10 cellular contexts compared by ENCODE assay signal in genomic region chr7:90404777-90405176, GRCh38. TPM values are rescaled to one million over a fixed set of nuclear protein-coding genes. Genes with fewer than 3 reads are reported as not detected.
DNase-seq lines count a peak whose midpoint lies in the region; ATAC-seq and TF ChIP-seq lines count a peak whose summit lies in the region.
"Had no signal": no experiment of that assay in that cellular context is flagged by ENCODE, and none has a peak within 500 bp of the region (broad histone marks: within the 10 kb centered on the region; RNA-seq: fewer than 3 reads in every experiment).

No MANE protein-coding gene starts in this region.

- H2BK12ac ChIP-seq in trophoblast cell (ENCODE audit: low read length), result no peak overlapping the region

- H3K36me3 Mint-ChIP-seq in nephron (ENCODE audit: low read depth), result peaks cover 17% of the 10 kb centered on the region

- H3K79me2 ChIP-seq in mammary epithelial cell (ENCODE audit: insufficient read depth, low read length) (peaks cover 46% of the 10 kb centered on the region), trophoblast cell (ENCODE audit: control insufficient read depth, insufficient read depth, low read length, poor library complexity) (no peaks in the 10 kb centered on the region)

- no peaks in the 10 kb centered on the region for H3K9me3 Mint-ChIP-seq in nephron

- no peak overlapping the region for H4K8ac ChIP-seq in trophoblast cell (ENCODE audit: low read depth, low read length)

- no peaks in the 10 kb centered on the region for H3K27me3 Mint-ChIP-seq in nephron (ENCODE audit: low read depth)

- intact Hi-C loops in mammary epithelial cell (cut with micrococcal nuclease) (no loop called here), thyroid gland (cut with DNase I) (no loop called here)

- no peaks in the 10 kb centered on the region for H3K9me3 ChIP-seq in mammary epithelial cell (replicated peaks; ENCODE audit: insufficient read depth, low read length)
- no peaks in the 10 kb centered on the region for H3K9me3 ChIP-seq in thyroid gland
- H3K9me3 ChIP-seq in trophoblast cell (ENCODE audit: insufficient read depth, low read depth, low read length), result no peaks in the 10 kb centered on the region
- H3K9me3 ChIP-seq: ovary had no signal

- H4K12ac ChIP-seq in trophoblast cell (ENCODE audit: low read depth, low read length), result no peak overlapping the region

- dilution Hi-C loops in mammary epithelial cell (cut with HindIII; ENCODE audit: low sequenced_read_pairs), result no loop called here

- TF ChIP-seq POLR2A in thyroid gland (IDR thresholded peaks at IDR 0.05), result no peak

- DNase-seq in EL (peak; percentile 19), LNCaP clone FGC (ENCODE audit: low read depth) (no peak), mammary epithelial cell (peak; percentile 20), thyroid gland (no peak), trophoblast cell (no peak), Kasumi-1 (lab: John Stamatoyannopoulos, UW) (no peak)
- DNase-seq: NCI-H510A treated with DMSO at 0.1 percent for 48 hours, ovary had no signal

- peaks cover 14% of the 10 kb centered on the region for H3K4me1 Mint-ChIP-seq in nephron

- H3K79me1 ChIP-seq in trophoblast cell (ENCODE audit: low read length), result peaks cover 5% of the 10 kb centered on the region

- peak overlapping the region; percentile 85 for H3K4me2 ChIP-seq in mammary epithelial cell (ENCODE audit: insufficient read depth, low read depth, low read length)
- no peak overlapping the region for H3K4me2 ChIP-seq in trophoblast cell (ENCODE audit: low read length)

- H3K9ac ChIP-seq in mammary epithelial cell (ENCODE audit: insufficient read depth, low read length) (no peak overlapping the region), trophoblast cell (ENCODE audit: low read length) (no peak overlapping the region)

- H3K18ac ChIP-seq in trophoblast cell (ENCODE audit: low read length), result no peak overlapping the region

- no peak overlapping the region for H2BK120ac ChIP-seq in trophoblast cell (ENCODE audit: insufficient read depth, low read length, poor library complexity)

- no peak overlapping the region for H2AFZ ChIP-seq in mammary epithelial cell (ENCODE audit: low read depth, low read length)
- no peak overlapping the region for H2AFZ ChIP-seq in trophoblast cell (ENCODE audit: insufficient read depth, low read length, poor library complexity)

- CTCF ChIA-PET in mammary epithelial cell (lab: Charles Lee; ENCODE audit: low non-redundant PET), result no interaction called here

- H3K27ac Mint-ChIP-seq in nephron, result peak overlapping the region in 2 of 3 experiments; percentile 91 to 98

- no peak overlapping the region for H3K23ac ChIP-seq in trophoblast cell (ENCODE audit: low read length)

- H3K14ac ChIP-seq in trophoblast cell (ENCODE audit: low read length), result no peak overlapping the region

- no peak overlapping the region for H2BK5ac ChIP-seq in trophoblast cell (ENCODE audit: low read depth, low read length, poor library complexity)

- no peaks in the 10 kb centered on the region for H3K27me3 ChIP-seq in mammary epithelial cell (ENCODE audit: insufficient read depth, low read length)
- no peaks in the 10 kb centered on the region for H3K27me3 ChIP-seq in thyroid gland
- H3K27me3 ChIP-seq in trophoblast cell (ENCODE audit: insufficient read depth, low read length), result no peaks in the 10 kb centered on the region
- H3K27me3 ChIP-seq: ovary had no signal

- no TSS peak for BruUV-seq in mammary epithelial cell (replicated peaks; lab: Mats Ljungman, UMichigan)

- H3K36me3 ChIP-seq in mammary epithelial cell (ENCODE audit: insufficient read depth, low read length), result peaks cover 11% of the 10 kb centered on the region
- H3K36me3 ChIP-seq in thyroid gland, result peaks cover 2 to 18% of the 10 kb centered on the region in 2 donors
- peaks cover 7 to 13% of the 10 kb centered on the region in 2 experiments for H3K36me3 ChIP-seq in trophoblast cell (ENCODE audit: control insufficient read depth in 1 of 2, insufficient read depth in 2 of 2, low read length in 2 of 2)
- H3K36me3 ChIP-seq: ovary had no signal

- 82% methylated on average over 4 of the region's 4 CpGs for WGBS in mammary epithelial cell (ENCODE audit: low coverage, missing lambda C conversion rate)
- WGBS in thyroid gland, 2 donors, result 91 to 97% methylated on average over 4 of the region's 4 CpGs
- WGBS in trophoblast cell (ENCODE audit: extremely low coverage, insufficient coverage, insufficient read length), result 100% methylated on average over 1 of the region's 4 CpGs

- peak overlapping the region; percentile 97 to 100 (median 99) for H3K4me3 Mint-ChIP-seq in nephron

- no peaks in the 10 kb centered on the region for H4K20me1 ChIP-seq in mammary epithelial cell (ENCODE audit: insufficient read depth, low read length)

- H3K4me3 ChIP-seq in LNCaP clone FGC (ENCODE audit: low read depth, low read length), result peak overlapping the region; percentile 85
- H3K4me3 ChIP-seq in mammary epithelial cell (replicated peaks in 1 of 3; ENCODE audit: insufficient read depth in 1 of 3, low read depth in 2 of 3, low read length in 3 of 3), result peak overlapping the region in 2 of 3 experiments; percentile 83 to 88
- no peak overlapping the region for H3K4me3 ChIP-seq in thyroid gland (replicated peaks in 1 of 3)
- H3K4me3 ChIP-seq in trophoblast cell (ENCODE audit: low read depth, low read length), result no peak overlapping the region

- no peak overlapping the region for H4K91ac ChIP-seq in trophoblast cell (ENCODE audit: low read depth, low read length)

- no peak overlapping the region for H3K4ac ChIP-seq in trophoblast cell (ENCODE audit: low read depth, low read length)

- ATAC-seq in GM19328 (IDR thresholded peaks at IDR 0.05; ENCODE audit: unreplicated experiment), result no peak

- no peak overlapping the region for H2AK5ac ChIP-seq in trophoblast cell (ENCODE audit: low read length)

- H3K27ac ChIP-seq in mammary epithelial cell (ENCODE audit: insufficient read depth, low read depth, low read length) (peak overlapping the region; percentile 74), thyroid gland (no peak overlapping the region), trophoblast cell (ENCODE audit: low read depth, low read length) (no peak overlapping the region)

- in situ Hi-C loops in mammary epithelial cell (cut with MboI; ENCODE audit: low sequenced_read_pairs in 2 of 2), result loop anchor here in 1 of 2 donors (25.0 kb wide), 1 partner anchor 242 kb away; the partner anchor contains the start of gene STEAP1

- TF ChIP-seq CTCF in LNCaP clone FGC (IDR thresholded peaks at IDR 0.05; ENCODE audit: control insufficient read depth, extremely low read depth, insufficient read depth), result no peak
- no peak for TF ChIP-seq CTCF in mammary epithelial cell (conservative IDR thresholded peaks at IDR 0.05 in 1 of 2, IDR thresholded peaks at IDR 0.05 in 1 of 2; ENCODE audit: extremely low read depth in 1 of 2, insufficient read depth in 1 of 2, low read depth in 1 of 2, low read length in 2 of 2)
- no peak for TF ChIP-seq CTCF in nephron (IDR thresholded peaks at IDR 0.05; ENCODE audit: unreplicated experiment in 3 of 3)
- TF ChIP-seq CTCF in thyroid gland (IDR thresholded peaks at IDR 0.05), result no peak

- H3K4me1 ChIP-seq in mammary epithelial cell (ENCODE audit: insufficient read depth, low read length) (peaks cover 10% of the 10 kb centered on the region), thyroid gland (no peaks in the 10 kb centered on the region), trophoblast cell (ENCODE audit: control insufficient read depth in 1 of 2, insufficient read depth in 2 of 2, low read length in 2 of 2) (no peaks in the 10 kb centered on the region)

RNA-seq across cellular contexts. Expression of gene CLDN12, which starts 1.5 kb away (rescaled TPM):
- total RNA-seq in mammary epithelial cell, result 10 to 100 TPM; 45.3 to 68.5 TPM
- 65.3 TPM for polyA plus RNA-seq in mammary epithelial cell
- 96.7 TPM for polyA minus RNA-seq in mammary epithelial cell
- 10 to 100 TPM; 22.8 to 35.5 (median 29.3) TPM for total RNA-seq in thyroid gland
- polyA plus RNA-seq in trophoblast cell (2013), result 16.1 and 16.3 TPM in 2 replicates

RNA-seq across cellular contexts. Expression of gene GTPBP10, which starts 58.3 kb away (rescaled TPM):
- total RNA-seq in mammary epithelial cell (10 to 100 TPM; 12.2 to 35.5 TPM), thyroid gland (10 to 100 TPM; 25.0 to 41.4 (median 33.2) TPM)
- 12.1 TPM for polyA plus RNA-seq in mammary epithelial cell
- 14.4 TPM for polyA minus RNA-seq in mammary epithelial cell
- polyA plus RNA-seq in trophoblast cell (2013), result 19.0 and 19.9 TPM in 2 replicates

Comparison
In these comparisons a context has a peak if more than half of its experiments do, and no peak if none do; other contexts are left out.
1. DNase-seq: peak in EL (single experiment) and mammary epithelial cell (single experiment); none in LNCaP clone FGC (single experiment), thyroid gland (0 of 2), trophoblast cell (0 of 2) and Kasumi-1 (0 of 2).
2. H3K4me3 ChIP-seq: peak in LNCaP clone FGC (single experiment) and mammary epithelial cell (2 of 3); none in thyroid gland (0 of 3) and trophoblast cell (single experiment).